Comparison of ENCODE assay signal across 8 cellular contexts in the genomic region with DNA sequence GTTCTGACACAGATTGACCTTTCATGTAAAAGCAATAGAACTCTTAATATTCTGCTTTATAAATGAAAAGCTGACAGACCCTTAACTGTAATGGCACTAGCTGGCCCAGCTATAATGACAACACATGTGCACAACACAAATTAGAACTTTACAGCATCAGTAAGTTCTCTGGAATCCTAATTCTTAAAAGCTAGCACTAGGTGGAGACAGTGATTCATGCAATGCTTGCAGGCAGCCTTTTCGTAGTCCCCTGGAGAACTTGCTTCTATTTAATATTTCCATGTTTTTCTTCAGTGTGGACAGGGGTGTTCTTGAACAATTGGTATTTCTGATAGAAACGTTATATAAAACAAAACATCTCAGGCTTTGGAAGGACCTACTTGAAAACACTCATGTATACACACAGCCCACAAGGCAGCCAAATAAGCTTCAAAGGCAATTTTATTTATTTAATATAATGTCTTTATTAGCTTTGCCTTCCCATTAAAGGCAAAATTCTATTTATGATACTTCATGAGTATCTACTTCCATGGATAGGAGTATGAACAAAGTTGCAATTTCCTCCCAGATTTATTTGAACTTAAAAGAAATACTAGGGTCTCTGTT.
DNase-seq lines count a peak whose midpoint lies in the region; ATAC-seq and TF ChIP-seq lines count a peak whose summit lies in the region.

No MANE protein-coding gene starts in this region.

- peak; percentile 99 for TF ChIP-seq CTCF in A673 (conservative IDR thresholded peaks at IDR 0.05; ENCODE audit: low read depth, low read length)
- peak; percentile 86 for TF ChIP-seq CTCF in GM23338 (conservative IDR thresholded peaks at IDR 0.05; ENCODE audit: low read depth in 2 of 2)
- peak in 3 of 5 experiments; percentile 12 to 37 (median 27) for TF ChIP-seq CTCF in gastrocnemius medialis (IDR thresholded peaks at IDR 0.05 in 4 of 5, conservative IDR thresholded peaks at IDR 0.05 in 1 of 5)
- TF ChIP-seq CTCF in stomach (IDR thresholded peaks at IDR 0.05) = no peak

- no peak overlapping the region for H3K4me3 ChIP-seq in A673 (ENCODE audit: low read depth, low read length, poor library complexity, severe bottlenecking)
- H3K4me3 ChIP-seq in GM23338 = no peak overlapping the region
- H3K4me3 ChIP-seq in gastrocnemius medialis = no peak overlapping the region
- H3K4me3 ChIP-seq in stomach = no peak overlapping the region

- no peaks in the 10 kb centered on the region for H3K79me2 ChIP-seq in GM23338 (replicated peaks; ENCODE audit: insufficient read depth)

- no peaks in the 10 kb centered on the region for H3F3A ChIP-seq in GM23338 (replicated peaks; ENCODE audit: low read depth)

- H3K27me3 Mint-ChIP-seq in GM23338 (ENCODE audit: insufficient read depth, low read depth, poor library complexity) = peaks cover 3% of the 10 kb centered on the region

- H2AFZ ChIP-seq in GM23338 = no peak overlapping the region

- H3K27ac ChIP-seq in A673 (ENCODE audit: low read depth, low read length, poor library complexity, severe bottlenecking) = no peak overlapping the region
- H3K27ac ChIP-seq in GM23338 (ENCODE audit: low read depth) = no peak overlapping the region
- no peak overlapping the region for H3K27ac ChIP-seq in epithelial cell of prostate
- no peak overlapping the region for H3K27ac ChIP-seq in gastrocnemius medialis
- no peak overlapping the region for H3K27ac ChIP-seq in stomach

- H3K27me3 ChIP-seq in A673 (replicated peaks; ENCODE audit: insufficient read depth, low read depth, low read length, poor library complexity) (peaks cover 52% of the 10 kb centered on the region), GM23338 (ENCODE audit: insufficient read depth) (no peaks in the 10 kb centered on the region), gastrocnemius medialis (no peaks in the 10 kb centered on the region), stomach (no peaks in the 10 kb centered on the region)

- H3K9me3 ChIP-seq in A673 (ENCODE audit: low read depth, low read length, poor library complexity, severe bottlenecking) (no peaks in the 10 kb centered on the region), gastrocnemius medialis (no peaks in the 10 kb centered on the region), stomach (no peaks in the 10 kb centered on the region)

- no peaks in the 10 kb centered on the region for H3K4me1 Mint-ChIP-seq in GM23338

- 0 to 5% (median 1%) methylated on average over 2 of the region's 2 CpGs for WGBS in stomach, 5 donors

- DNase-seq in A673 (ENCODE audit: low spot score) (peak; percentile 86), GM23338 (ENCODE audit: low spot score) (peak; percentile 73), NCI-H748 treated with DMSO at 0.1 percent for 48 hours (lab: John Stamatoyannopoulos, UW) (peak; percentile 32), epithelial cell of prostate (ENCODE audit: low read depth, low spot score) (peak; percentile 3), gastrocnemius medialis (no peak), ureter (ENCODE audit: low spot score) (no peak), stomach (no peak)

- peak; percentile 52 for ATAC-seq in GM23338
- no peak for ATAC-seq in gastrocnemius medialis
- no peak for ATAC-seq in GM19324 (IDR thresholded peaks at IDR 0.05; ENCODE audit: low FRiP score, unreplicated experiment)

- in situ Hi-C loops in gastrocnemius medialis (cut with MboI; ENCODE audit: low sequenced_read_pairs in 4 of 4) = no loop called here

- no peaks in the 10 kb centered on the region for H3K9me2 ChIP-seq in GM23338 (ENCODE audit: insufficient read depth)

- H3K36me3 Mint-ChIP-seq in GM23338 (ENCODE audit: low read depth) = no peaks in the 10 kb centered on the region

- H4K20me1 ChIP-seq in GM23338 (replicated peaks; ENCODE audit: insufficient read depth) = no peaks in the 10 kb centered on the region

- intact Hi-C loops in A673 (cut with micrococcal nuclease; ENCODE audit: unreplicated experiment) = loop anchor here (1.0 to 5.0 kb wide), 4 partner anchors 85 to 1217 kb away; no protein-coding TSS in a partner anchor
- intact Hi-C loops in gastrocnemius medialis (cut with DNase I; ENCODE audit: low total_unique reads) = no loop called here
- intact Hi-C loops in stomach (cut with DNase I; ENCODE audit: low total_unique reads) = no loop called here

- H3K36me3 ChIP-seq in A673 (ENCODE audit: insufficient read depth, low read length, poor library complexity, severe bottlenecking) (no peaks in the 10 kb centered on the region), GM23338 (ENCODE audit: insufficient read depth) (no peaks in the 10 kb centered on the region), gastrocnemius medialis (no peaks in the 10 kb centered on the region), stomach (no peaks in the 10 kb centered on the region)

- no peaks in the 10 kb centered on the region for H3K4me1 ChIP-seq in A673 (ENCODE audit: insufficient read depth, low read length, poor library complexity, severe bottlenecking)
- H3K4me1 ChIP-seq in GM23338 (ENCODE audit: insufficient read depth) = no peaks in the 10 kb centered on the region
- no peaks in the 10 kb centered on the region for H3K4me1 ChIP-seq in gastrocnemius medialis
- H3K4me1 ChIP-seq in stomach = no peaks in the 10 kb centered on the region

- H3K27ac Mint-ChIP-seq in GM23338 = no peak overlapping the region

- TF ChIP-seq EP300 in stomach (IDR thresholded peaks at IDR 0.05) = no peak

- CTCF ChIA-PET in A673 (lab: Charles Lee) = interaction anchor here (0.6 to 2.0 kb wide), 4 partner anchors 15 to 273 kb away, joined by 3 to 52 read pairs (median 4); no protein-coding TSS in a partner anchor

- POLR2A ChIA-PET in A673 (lab: Charles Lee; ENCODE audit: low non-redundant PET) = interaction anchor here (0.7 kb wide), 1 partner anchor 57 kb away, joined by 3 read pairs; no protein-coding TSS in a partner anchor

- H3K4me3 Mint-ChIP-seq in GM23338 = no peak overlapping the region

- TF ChIP-seq POLR2A in gastrocnemius medialis (IDR thresholded peaks at IDR 0.05) = no peak
- TF ChIP-seq POLR2A in stomach (IDR thresholded peaks at IDR 0.05) = no peak

- BruUV-seq in A673 (replicated peaks; lab: Mats Ljungman, UMichigan) = no TSS peak

- H3K4me2 ChIP-seq in GM23338 = no peak overlapping the region

- no peaks in the 10 kb centered on the region for H3K9me3 Mint-ChIP-seq in GM23338

TF ChIP-seq in GM23338, 12 proteins besides CTCF, POLR2A, EP300 and RAD21 (continues in another document):
- TF ChIP-seq ZNF114 (CRISPR knock-in tag; IDR thresholded peaks at IDR 0.05) (no peak), EZH2phosphoT487 (IDR thresholded peaks at IDR 0.05; ENCODE audit: unreplicated experiment) (no peak), POLR2AphosphoS5 (IDR thresholded peaks at IDR 0.05; ENCODE audit: low read depth) (no peak)
- TF ChIP-seq, protein P1, sequence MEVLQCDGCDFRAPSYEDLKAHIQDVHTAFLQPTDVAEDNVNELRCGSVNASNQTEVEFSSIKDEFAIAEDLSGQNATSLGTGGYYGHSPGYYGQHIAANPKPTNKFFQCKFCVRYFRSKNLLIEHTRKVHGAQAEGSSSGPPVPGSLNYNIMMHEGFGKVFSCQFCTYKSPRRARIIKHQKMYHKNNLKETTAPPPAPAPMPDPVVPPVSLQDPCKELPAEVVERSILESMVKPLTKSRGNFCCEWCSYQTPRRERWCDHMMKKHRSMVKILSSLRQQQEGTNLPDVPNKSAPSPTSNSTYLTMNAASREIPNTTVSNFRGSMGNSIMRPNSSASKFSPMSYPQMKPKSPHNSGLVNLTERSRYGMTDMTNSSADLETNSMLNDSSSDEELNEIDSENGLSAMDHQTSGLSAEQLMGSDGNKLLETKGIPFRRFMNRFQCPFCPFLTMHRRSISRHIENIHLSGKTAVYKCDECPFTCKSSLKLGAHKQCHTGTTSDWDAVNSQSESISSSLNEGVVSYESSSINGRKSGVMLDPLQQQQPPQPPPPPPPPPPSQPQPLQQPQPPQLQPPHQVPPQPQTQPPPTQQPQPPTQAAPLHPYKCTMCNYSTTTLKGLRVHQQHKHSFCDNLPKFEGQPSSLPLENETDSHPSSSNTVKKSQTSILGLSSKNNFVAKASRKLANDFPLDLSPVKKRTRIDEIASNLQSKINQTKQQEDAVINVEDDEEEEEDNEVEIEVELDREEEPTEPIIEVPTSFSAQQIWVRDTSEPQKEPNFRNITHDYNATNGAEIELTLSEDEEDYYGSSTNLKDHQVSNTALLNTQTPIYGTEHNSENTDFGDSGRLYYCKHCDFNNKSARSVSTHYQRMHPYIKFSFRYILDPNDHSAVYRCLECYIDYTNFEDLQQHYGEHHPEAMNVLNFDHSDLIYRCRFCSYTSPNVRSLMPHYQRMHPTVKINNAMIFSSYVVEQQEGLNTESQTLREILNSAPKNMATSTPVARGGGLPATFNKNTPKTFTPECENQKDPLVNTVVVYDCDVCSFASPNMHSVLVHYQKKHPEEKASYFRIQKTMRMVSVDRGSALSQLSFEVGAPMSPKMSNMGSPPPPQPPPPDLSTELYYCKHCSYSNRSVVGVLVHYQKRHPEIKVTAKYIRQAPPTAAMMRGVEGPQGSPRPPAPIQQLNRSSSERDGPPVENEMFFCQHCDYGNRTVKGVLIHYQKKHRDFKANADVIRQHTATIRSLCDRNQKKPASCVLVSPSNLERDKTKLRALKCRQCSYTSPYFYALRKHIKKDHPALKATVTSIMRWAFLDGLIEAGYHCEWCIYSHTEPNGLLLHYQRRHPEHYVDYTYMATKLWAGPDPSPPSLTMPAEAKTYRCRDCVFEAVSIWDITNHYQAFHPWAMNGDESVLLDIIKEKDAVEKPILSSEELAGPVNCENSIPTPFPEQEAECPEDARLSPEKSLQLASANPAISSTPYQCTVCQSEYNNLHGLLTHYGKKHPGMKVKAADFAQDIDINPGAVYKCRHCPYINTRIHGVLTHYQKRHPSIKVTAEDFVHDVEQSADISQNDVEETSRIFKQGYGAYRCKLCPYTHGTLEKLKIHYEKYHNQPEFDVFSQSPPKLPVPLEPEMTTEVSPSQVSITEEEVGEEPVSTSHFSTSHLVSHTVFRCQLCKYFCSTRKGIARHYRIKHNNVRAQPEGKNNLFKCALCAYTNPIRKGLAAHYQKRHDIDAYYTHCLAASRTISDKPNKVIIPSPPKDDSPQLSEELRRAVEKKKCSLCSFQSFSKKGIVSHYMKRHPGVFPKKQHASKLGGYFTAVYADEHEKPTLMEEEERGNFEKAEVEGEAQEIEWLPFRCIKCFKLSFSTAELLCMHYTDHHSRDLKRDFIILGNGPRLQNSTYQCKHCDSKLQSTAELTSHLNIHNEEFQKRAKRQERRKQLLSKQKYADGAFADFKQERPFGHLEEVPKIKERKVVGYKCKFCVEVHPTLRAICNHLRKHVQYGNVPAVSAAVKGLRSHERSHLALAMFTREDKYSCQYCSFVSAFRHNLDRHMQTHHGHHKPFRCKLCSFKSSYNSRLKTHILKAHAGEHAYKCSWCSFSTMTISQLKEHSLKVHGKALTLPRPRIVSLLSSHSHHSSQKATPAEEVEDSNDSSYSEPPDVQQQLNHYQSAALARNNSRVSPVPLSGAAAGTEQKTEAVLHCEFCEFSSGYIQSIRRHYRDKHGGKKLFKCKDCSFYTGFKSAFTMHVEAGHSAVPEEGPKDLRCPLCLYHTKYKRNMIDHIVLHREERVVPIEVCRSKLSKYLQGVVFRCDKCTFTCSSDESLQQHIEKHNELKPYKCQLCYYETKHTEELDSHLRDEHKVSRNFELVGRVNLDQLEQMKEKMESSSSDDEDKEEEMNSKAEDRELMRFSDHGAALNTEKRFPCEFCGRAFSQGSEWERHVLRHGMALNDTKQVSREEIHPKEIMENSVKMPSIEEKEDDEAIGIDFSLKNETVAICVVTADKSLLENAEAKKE (CRISPR knock-in tag; IDR thresholded peaks at IDR 0.05) = no peak

Comparison
In these comparisons a context has a peak if more than half of its experiments do, and no peak if none do; other contexts are left out.
1. DNase-seq: peak in A673 (single experiment), GM23338 (single experiment), NCI-H748 treated with DMSO at 0.1 percent for 48 hours (single experiment) and epithelial cell of prostate (single experiment); none in gastrocnemius medialis (0 of 2), ureter (single experiment) and stomach (single experiment).
2. CTCF ChIP-seq: peak in A673 (single experiment), GM23338 (2 of 2) and gastrocnemius medialis (3 of 5); none in stomach (0 of 7).